27 cellular contexts compared by ENCODE assay signal in the genomic region with DNA sequence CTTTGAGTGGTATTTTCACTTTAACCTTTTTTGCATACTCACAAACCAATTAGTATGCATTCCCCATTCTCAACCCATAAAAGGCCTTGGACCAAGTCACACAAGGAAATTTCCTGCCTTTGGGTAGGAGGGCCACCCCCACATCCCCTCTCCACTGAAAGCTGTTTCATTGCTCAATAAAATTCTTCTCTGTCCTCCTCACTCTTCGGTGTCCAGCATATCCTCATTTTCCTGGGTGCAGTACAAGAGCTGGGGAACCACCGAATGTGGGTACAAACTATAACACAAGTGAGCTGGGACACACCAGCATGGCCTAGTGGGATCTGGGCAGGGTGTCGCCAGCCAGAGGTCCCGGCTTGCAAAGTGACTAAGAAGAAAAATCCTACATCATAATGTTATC.
A peak's percentile ranks its signal among the peaks of the same experiment; 100 is the strongest.
DNase-seq lines count a peak whose midpoint lies in the region; ATAC-seq and TF ChIP-seq lines count a peak whose summit lies in the region.
"Had no signal": no experiment of that assay in that cellular context is flagged by ENCODE, and none has a peak within 500 bp of the region (broad histone marks: within the 10 kb centered on the region; RNA-seq: fewer than 3 reads in every experiment).

No MANE protein-coding gene starts in this region.

- H3K4me3 ChIP-seq in osteoblast (ENCODE audit: insufficient read depth, low read length) (no peak overlapping the region), PC-3 (ENCODE audit: low read length) (no peak overlapping the region)
- H3K4me3 ChIP-seq: ascending aorta, right lobe of liver, upper lobe of left lung had no signal

- POLR2A ChIA-PET in PC-3 (lab: Charles Lee; ENCODE audit: unreplicated experiment) = no interaction called here

- H3K36me3 ChIP-seq in osteoblast (ENCODE audit: insufficient read depth, low read length) (no peaks in the 10 kb centered on the region), PC-3 (ENCODE audit: low read depth, low read length) (no peaks in the 10 kb centered on the region)
- H3K36me3 ChIP-seq: ascending aorta, right lobe of liver, upper lobe of left lung had no signal

- H3K4me3 Mint-ChIP-seq in activated T-cell treated with anti-CD3 and anti-CD28 coated beads, Interleukin-2, amount 50 U/mL, for 72 hours = peak overlapping the region; percentile 47 to 65
- peak overlapping the region; percentile 10 for H3K4me3 Mint-ChIP-seq in T-helper 17 cell
- H3K4me3 Mint-ChIP-seq in effector memory CD8-positive, alpha-beta T cell = peak overlapping the region; percentile 53 to 63
- peak overlapping the region; percentile 12 to 27 for H3K4me3 Mint-ChIP-seq in stimulated activated naive CD8-positive, alpha-beta T cell treated with anti-CD3 and anti-CD28 coated beads, Interleukin-15, amount 100 ng/mL, for 72 hours
- H3K4me3 Mint-ChIP-seq: naive B cell had no signal

- H3K79me2 ChIP-seq in osteoblast (ENCODE audit: insufficient read depth, low read length) (no peaks in the 10 kb centered on the region), PC-3 (ENCODE audit: low read length) (no peaks in the 10 kb centered on the region)
- H3K79me2 ChIP-seq: parathyroid adenoma had no signal

- H3K4me2 ChIP-seq in osteoblast (ENCODE audit: insufficient read depth, low read length) (no peak overlapping the region), PC-3 (ENCODE audit: low read length) (no peak overlapping the region)

- peak in 1 of 2 donors; percentile 25 for ATAC-seq in activated T-cell treated with anti-CD3 and anti-CD28 coated beads, Interleukin-2, amount 50 U/mL, for 72 hours (replicated peaks in 1 of 2)
- no peak for ATAC-seq in T-helper 17 cell
- ATAC-seq in effector memory CD8-positive, alpha-beta T cell (replicated peaks) = no peak
- ATAC-seq in stimulated activated naive CD8-positive, alpha-beta T cell treated with anti-CD3 and anti-CD28 coated beads, Interleukin-15, amount 100 ng/mL, for 72 hours = no peak
- no peak for ATAC-seq in PC-3
- ATAC-seq: left cardiac atrium, right lobe of liver had no signal

- no peaks in the 10 kb centered on the region for H3K9me3 Mint-ChIP-seq in activated T-cell treated with anti-CD3 and anti-CD28 coated beads, Interleukin-2, amount 50 U/mL, for 72 hours
- H3K9me3 Mint-ChIP-seq in effector memory CD8-positive, alpha-beta T cell = peaks cover 2 to 6% of the 10 kb centered on the region in 2 donors
- H3K9me3 Mint-ChIP-seq in stimulated activated naive CD8-positive, alpha-beta T cell treated with anti-CD3 and anti-CD28 coated beads, Interleukin-15, amount 100 ng/mL, for 72 hours = no peaks in the 10 kb centered on the region

- no peak overlapping the region for H3K9ac ChIP-seq in PC-3 (ENCODE audit: low read length)
- H3K9ac ChIP-seq: parathyroid adenoma had no signal

- DNase-seq in activated T-cell treated with anti-CD3 and anti-CD28 coated beads, Interleukin-2, amount 50 U/mL, for 72 hours = no peak
- no peak for DNase-seq in activated T-cell treated with anti-CD3 and anti-CD28 coated beads, Interleukin-2, amount 50 U/mL, for 1 hour
- DNase-seq in T-helper 17 cell (no peak), osteoblast (ENCODE audit: insufficient read length, low spot score, missing footprints) (no peak), NCI-H2171 (lab: John Stamatoyannopoulos, UW) (no peak), PC-3 (no peak)
- DNase-seq in effector memory CD8-positive, alpha-beta T cell = no peak
- no peak for DNase-seq in stimulated activated naive CD8-positive, alpha-beta T cell treated with anti-CD3 and anti-CD28 coated beads, Interleukin-15, amount 100 ng/mL, for 72 hours
- DNase-seq: ACHN, C1 segment of cervical spinal cord, caudate nucleus, dermis blood vessel endothelial cell, glutamatergic neuron, GOT3, left cardiac atrium, mesendoderm, naive B cell, NCI-H1105 treated with DMSO at 0.1 percent for 48 hours, NCI-H2029 treated with DMSO at 0.1 percent for 48 hours, NCI-H345, NCI-H774, right lobe of liver, Right ventricle myocardium superior had no signal

- no peaks in the 10 kb centered on the region for H3F3A ChIP-seq in PC-3 (ENCODE audit: low read length, unreplicated experiment)

- H3K27ac Mint-ChIP-seq in activated T-cell treated with anti-CD3 and anti-CD28 coated beads, Interleukin-2, amount 50 U/mL, for 72 hours = peak overlapping the region; percentile 76
- H3K27ac Mint-ChIP-seq in T-helper 17 cell = peak overlapping the region; percentile 35
- H3K27ac Mint-ChIP-seq in effector memory CD8-positive, alpha-beta T cell = peak overlapping the region; percentile 90 to 92
- no peak overlapping the region for H3K27ac Mint-ChIP-seq in stimulated activated naive CD8-positive, alpha-beta T cell treated with anti-CD3 and anti-CD28 coated beads, Interleukin-15, amount 100 ng/mL, for 72 hours

- peaks cover 76% of the 10 kb centered on the region for H3K4me1 Mint-ChIP-seq in activated T-cell treated with anti-CD3 and anti-CD28 coated beads, Interleukin-2, amount 50 U/mL, for 72 hours (ENCODE audit: low read depth)
- H3K4me1 Mint-ChIP-seq in T-helper 17 cell = peaks cover 25% of the 10 kb centered on the region
- peaks cover 35 to 59% of the 10 kb centered on the region in 2 donors for H3K4me1 Mint-ChIP-seq in effector memory CD8-positive, alpha-beta T cell (ENCODE audit: low read depth in 2 of 2)
- peaks cover 53% of the 10 kb centered on the region for H3K4me1 Mint-ChIP-seq in stimulated activated naive CD8-positive, alpha-beta T cell treated with anti-CD3 and anti-CD28 coated beads, Interleukin-15, amount 100 ng/mL, for 72 hours

- H3K9me2 ChIP-seq in PC-3 (replicated peaks; ENCODE audit: low read length) = no peaks in the 10 kb centered on the region

- no peaks in the 10 kb centered on the region for H3K27me3 Mint-ChIP-seq in activated T-cell treated with anti-CD3 and anti-CD28 coated beads, Interleukin-2, amount 50 U/mL, for 72 hours (ENCODE audit: low read depth)
- H3K27me3 Mint-ChIP-seq in T-helper 17 cell = no peaks in the 10 kb centered on the region
- H3K27me3 Mint-ChIP-seq in effector memory CD8-positive, alpha-beta T cell = no peaks in the 10 kb centered on the region
- H3K27me3 Mint-ChIP-seq in stimulated activated naive CD8-positive, alpha-beta T cell treated with anti-CD3 and anti-CD28 coated beads, Interleukin-15, amount 100 ng/mL, for 72 hours = no peaks in the 10 kb centered on the region
- H3K27me3 Mint-ChIP-seq: naive B cell had no signal

- H2AFZ ChIP-seq in osteoblast (ENCODE audit: low read length) = no peak overlapping the region
- no peak overlapping the region for H2AFZ ChIP-seq in PC-3 (ENCODE audit: low read length)
- H2AFZ ChIP-seq: parathyroid adenoma had no signal

- BruUV-seq in PC-3 (replicated peaks; lab: Mats Ljungman, UMichigan) = no TSS peak

- H4K20me1 ChIP-seq in osteoblast (ENCODE audit: insufficient read depth, low read length) = no peaks in the 10 kb centered on the region
- H4K20me1 ChIP-seq in PC-3 (ENCODE audit: low read length) = no peaks in the 10 kb centered on the region

- TF ChIP-seq CTCF in osteoblast (IDR thresholded peaks at IDR 0.05; ENCODE audit: extremely low read depth, low read depth, low read length) (no peak), PC-3 (conservative IDR thresholded peaks at IDR 0.05; ENCODE audit: low read depth, low read length) (no peak)

- intact Hi-C loops in PC-3 (cut with micrococcal nuclease) = no loop called here

- no peaks in the 10 kb centered on the region for H3K9me3 ChIP-seq in T-helper 17 cell (ENCODE audit: control insufficient read depth, low read length, poor library complexity, severe bottlenecking)
- H3K9me3 ChIP-seq in osteoblast (ENCODE audit: low read depth, low read length) = no peaks in the 10 kb centered on the region
- peaks cover 5% of the 10 kb centered on the region; the same call in 1 of the 2 replicates for H3K9me3 ChIP-seq in PC-3 (ENCODE audit: low read length)
- H3K9me3 ChIP-seq: ascending aorta, right lobe of liver, upper lobe of left lung had no signal

- H3K4me1 ChIP-seq in osteoblast (ENCODE audit: insufficient read depth, low read length) = no peaks in the 10 kb centered on the region
- H3K4me1 ChIP-seq in PC-3 (ENCODE audit: insufficient read depth, low read length) = no peaks in the 10 kb centered on the region
- H3K4me1 ChIP-seq: ascending aorta, parathyroid adenoma, right lobe of liver, upper lobe of left lung had no signal

- CTCF ChIA-PET in PC-3 (lab: Charles Lee) = no interaction called here

- H3K27me3 ChIP-seq in osteoblast (ENCODE audit: insufficient read depth, low read length) (no peaks in the 10 kb centered on the region), PC-3 (ENCODE audit: low read length) (no peaks in the 10 kb centered on the region)
- H3K27me3 ChIP-seq: ascending aorta, right lobe of liver, upper lobe of left lung had no signal

- peaks cover 2 to 18% of the 10 kb centered on the region in 2 donors for H3K36me3 Mint-ChIP-seq in activated T-cell treated with anti-CD3 and anti-CD28 coated beads, Interleukin-2, amount 50 U/mL, for 72 hours (ENCODE audit: insufficient read depth in 2 of 2)
- H3K36me3 Mint-ChIP-seq in T-helper 17 cell (ENCODE audit: low read depth) = peaks cover 5% of the 10 kb centered on the region
- peaks cover 11% of the 10 kb centered on the region for H3K36me3 Mint-ChIP-seq in effector memory CD8-positive, alpha-beta T cell (ENCODE audit: insufficient read depth)
- H3K36me3 Mint-ChIP-seq: naive B cell had no signal

- H3K27ac ChIP-seq in osteoblast (ENCODE audit: low read depth, low read length) (no peak overlapping the region), PC-3 (ENCODE audit: low read length) (no peak overlapping the region)
- H3K27ac ChIP-seq: ascending aorta, parathyroid adenoma, right lobe of liver, upper lobe of left lung, VCaP had no signal

Comparison
In these comparisons a context has a peak if more than half of its experiments do, and no peak if none do; other contexts are left out.
1. H3K27ac Mint-ChIP-seq: peak in activated T-cell treated with anti-CD3 and anti-CD28 coated beads, Interleukin-2, amount 50 U/mL, for 72 hours (single experiment), T-helper 17 cell (single experiment) and effector memory CD8-positive, alpha-beta T cell (2 of 2); none in stimulated activated naive CD8-positive, alpha-beta T cell treated with anti-CD3 and anti-CD28 coated beads, Interleukin-15, amount 100 ng/mL, for 72 hours (0 of 2).
2. Peak in every context shown above with its lines, with median percentiles within 50 percentile points of each other: H3K4me3 Mint-ChIP-seq.